ENCODE assay signal across 14 cellular contexts in genomic region chr3:32842531-32842931, GRCh38. TPM values are rescaled to one million over a fixed set of nuclear protein-coding genes. Genes with fewer than 3 reads are reported as not detected.
DNase-seq lines count a peak whose midpoint lies in the region; ATAC-seq and TF ChIP-seq lines count a peak whose summit lies in the region.
"Had no signal": no experiment of that assay in that cellular context is flagged by ENCODE, and none has a peak within 500 bp of the region (broad histone marks: within the 10 kb centered on the region; RNA-seq: fewer than 3 reads in every experiment).

No MANE protein-coding gene starts in this region.

- DNase-seq in cardiac muscle cell (ENCODE audit: low read depth in 1 of 2, low spot score in 1 of 2): no peak
- no peak for DNase-seq in heart left ventricle
- peak; percentile 56 for DNase-seq in upper lobe of right lung
- DNase-seq in activated T-cell treated with anti-CD3 and anti-CD28 coated beads, Interleukin-2, amount 50 U/mL, for 4 hours: no peak
- no peak for DNase-seq in activated CD4-positive, alpha-beta T cell treated with anti-CD3 and anti-CD28 coated beads, Interleukin-2, amount 10 ng/mL, durations not matched to agents 24 days and 14 days
- no peak for DNase-seq in CD8-positive, alpha-beta T cell
- DNase-seq: activated CD4-positive, CD25-positive, alpha-beta regulatory T cell; activated effector memory CD4-positive, alpha-beta T cell treated with anti-CD3 and anti-CD28 coated beads, Interleukin-2, amount 50 U/mL, for 16 hours; NCI-H2029; stimulated activated CD4-positive, alpha-beta T cell treated with anti-CD3 and anti-CD28 coated beads, Interleukin-15, amount 100 ng/mL, for 24 hours had no signal

- H3F3A ChIP-seq in Loucy (ENCODE audit: low read depth): peaks cover 7% of the 10 kb centered on the region

- WGBS in heart left ventricle, 4 donors: 49 to 63% (median 57%) methylated on average over 3 of the region's 3 CpGs
- WGBS in ectodermal cell, 2 experiments: 31 to 34% methylated on average over 3 of the region's 3 CpGs

- no peaks in the 10 kb centered on the region for H4K20me1 ChIP-seq in Loucy (ENCODE audit: insufficient read depth, low read length, poor library complexity, severe bottlenecking)

- peaks cover 7% of the 10 kb centered on the region for H3K4me1 Mint-ChIP-seq in activated T-cell treated with anti-CD3 and anti-CD28 coated beads, Interleukin-2, amount 50 U/mL, for 4 hours (ENCODE audit: low read depth)
- H3K4me1 Mint-ChIP-seq in activated CD4-positive, alpha-beta T cell treated with anti-CD3 and anti-CD28 coated beads, Interleukin-2, amount 10 ng/mL, durations not matched to agents 24 days and 14 days: peaks cover 13% of the 10 kb centered on the region
- peaks cover 12% of the 10 kb centered on the region for H3K4me1 Mint-ChIP-seq in CD8-positive, alpha-beta T cell (ENCODE audit: low read depth)
- H3K4me1 Mint-ChIP-seq: central memory CD8-positive, alpha-beta T cell had no signal

- no peaks in the 10 kb centered on the region for H3K9me2 ChIP-seq in Loucy (replicated peaks; ENCODE audit: low read depth, low read length)

- CTCF ChIA-PET in CD8-positive, alpha-beta T cell (lab: Charles Lee): interaction anchor here (1.0 kb wide), 1 partner anchor 9 kb away, joined by 3 read pairs; no protein-coding TSS in a partner anchor

- no peaks in the 10 kb centered on the region for H3K27me3 ChIP-seq in cardiac muscle cell
- peaks cover 0 to 5% (median 0%) of the 10 kb centered on the region in 9 donors for H3K27me3 ChIP-seq in heart left ventricle
- no peaks in the 10 kb centered on the region for H3K27me3 ChIP-seq in Loucy (ENCODE audit: insufficient read depth, low read length, poor library complexity, severe bottlenecking)
- no peaks in the 10 kb centered on the region for H3K27me3 ChIP-seq in ectodermal cell (ENCODE audit: control insufficient read depth, insufficient read depth, low read length, poor library complexity, severe bottlenecking)
- no peaks in the 10 kb centered on the region for H3K27me3 ChIP-seq in upper lobe of right lung
- H3K27me3 ChIP-seq in CD8-positive, alpha-beta T cell (ENCODE audit: insufficient read depth, low read length): no peaks in the 10 kb centered on the region

- no peak overlapping the region for H3K4me3 ChIP-seq in cardiac muscle cell
- H3K4me3 ChIP-seq in heart left ventricle: no peak overlapping the region
- peak overlapping the region; percentile 56 for H3K4me3 ChIP-seq in Loucy (ENCODE audit: low read length, poor library complexity, severe bottlenecking)
- H3K4me3 ChIP-seq in ectodermal cell (ENCODE audit: insufficient read depth, low read depth, low read length): no peak overlapping the region
- H3K4me3 ChIP-seq in upper lobe of right lung: no peak overlapping the region
- H3K4me3 ChIP-seq in CD8-positive, alpha-beta T cell (ENCODE audit: low read depth, low read length): no peak overlapping the region

- peak overlapping the region; percentile 55 for H3K9ac ChIP-seq in Loucy (ENCODE audit: low read depth, low read length, poor library complexity, severe bottlenecking)

- H3K4me1 ChIP-seq in cardiac muscle cell (ENCODE audit: low read depth) (peaks cover 35% of the 10 kb centered on the region), heart left ventricle (peaks cover 0 to 1% (median 0%) of the 10 kb centered on the region in 12 donors), Loucy (ENCODE audit: insufficient read depth, low read length, poor library complexity, severe bottlenecking) (peaks cover 81% of the 10 kb centered on the region), ectodermal cell (ENCODE audit: control insufficient read depth, insufficient read depth, low read length) (peaks cover 79% of the 10 kb centered on the region), upper lobe of right lung (no peaks in the 10 kb centered on the region)
- no peaks in the 10 kb centered on the region for H3K4me1 ChIP-seq in CD8-positive, alpha-beta T cell (ENCODE audit: insufficient read depth, low read length)

- no peaks in the 10 kb centered on the region for H3K27me3 Mint-ChIP-seq in activated T-cell treated with anti-CD3 and anti-CD28 coated beads, Interleukin-2, amount 50 U/mL, for 4 hours (ENCODE audit: low read depth)
- peaks cover 5% of the 10 kb centered on the region for H3K27me3 Mint-ChIP-seq in activated CD4-positive, alpha-beta T cell treated with anti-CD3 and anti-CD28 coated beads, Interleukin-2, amount 10 ng/mL, durations not matched to agents 24 days and 14 days
- peaks cover 2% of the 10 kb centered on the region for H3K27me3 Mint-ChIP-seq in CD8-positive, alpha-beta T cell (ENCODE audit: low read depth)
- H3K27me3 Mint-ChIP-seq: central memory CD8-positive, alpha-beta T cell had no signal

- H3K27ac Mint-ChIP-seq in activated CD4-positive, alpha-beta T cell treated with anti-CD3 and anti-CD28 coated beads, Interleukin-2, amount 10 ng/mL, durations not matched to agents 24 days and 14 days: no peak overlapping the region
- no peak overlapping the region for H3K27ac Mint-ChIP-seq in CD8-positive, alpha-beta T cell

- H3K27ac ChIP-seq in cardiac muscle cell: peak overlapping the region; percentile 45
- no peak overlapping the region for H3K27ac ChIP-seq in heart left ventricle
- H3K27ac ChIP-seq in ectodermal cell (ENCODE audit: insufficient read depth, low read depth, low read length, poor library complexity, severe bottlenecking): peak overlapping the region; percentile 94
- H3K27ac ChIP-seq in upper lobe of right lung: no peak overlapping the region
- H3K27ac ChIP-seq in CD8-positive, alpha-beta T cell (ENCODE audit: low read depth, low read length): no peak overlapping the region

- H3K9me3 Mint-ChIP-seq in activated T-cell treated with anti-CD3 and anti-CD28 coated beads, Interleukin-2, amount 50 U/mL, for 4 hours: no peaks in the 10 kb centered on the region
- H3K9me3 Mint-ChIP-seq in activated CD4-positive, alpha-beta T cell treated with anti-CD3 and anti-CD28 coated beads, Interleukin-2, amount 10 ng/mL, durations not matched to agents 24 days and 14 days: no peaks in the 10 kb centered on the region
- H3K9me3 Mint-ChIP-seq in CD8-positive, alpha-beta T cell: no peaks in the 10 kb centered on the region
- H3K9me3 Mint-ChIP-seq: central memory CD8-positive, alpha-beta T cell had no signal

- H3K36me3 Mint-ChIP-seq in activated T-cell treated with anti-CD3 and anti-CD28 coated beads, Interleukin-2, amount 50 U/mL, for 4 hours (ENCODE audit: insufficient read depth): no peaks in the 10 kb centered on the region
- no peaks in the 10 kb centered on the region for H3K36me3 Mint-ChIP-seq in activated CD4-positive, alpha-beta T cell treated with anti-CD3 and anti-CD28 coated beads, Interleukin-2, amount 10 ng/mL, durations not matched to agents 24 days and 14 days (ENCODE audit: low read depth)
- H3K36me3 Mint-ChIP-seq in CD8-positive, alpha-beta T cell: no peaks in the 10 kb centered on the region

- H2AFZ ChIP-seq in Loucy (ENCODE audit: low read length): no peak overlapping the region

- POLR2A ChIA-PET in CD8-positive, alpha-beta T cell (lab: Charles Lee): no interaction called here

- TF ChIP-seq CTCF in cardiac muscle cell (IDR thresholded peaks at IDR 0.05; ENCODE audit: low read depth, low read length) (no peak), heart left ventricle (IDR thresholded peaks at IDR 0.05) (no peak), Loucy (conservative IDR thresholded peaks at IDR 0.05; ENCODE audit: low read length) (no peak), upper lobe of right lung (IDR thresholded peaks at IDR 0.05) (no peak)
- TF ChIP-seq CTCF in CD8-positive, alpha-beta T cell (IDR thresholded peaks at IDR 0.05): no peak

- TF ChIP-seq POLR2A in heart left ventricle (IDR thresholded peaks at IDR 0.05): no peak

- peak overlapping the region; percentile 84 for H3K4me2 ChIP-seq in Loucy (ENCODE audit: low read depth, low read length, poor library complexity, severe bottlenecking)

- H3K9me3 ChIP-seq in cardiac muscle cell (ENCODE audit: low read depth) (no peaks in the 10 kb centered on the region), heart left ventricle (no peaks in the 10 kb centered on the region), Loucy (ENCODE audit: insufficient read depth, low read depth, low read length) (no peaks in the 10 kb centered on the region), ectodermal cell (ENCODE audit: control insufficient read depth, low read length) (no peaks in the 10 kb centered on the region), upper lobe of right lung (no peaks in the 10 kb centered on the region)
- H3K9me3 ChIP-seq in CD8-positive, alpha-beta T cell (ENCODE audit: low read length): no peaks in the 10 kb centered on the region

- H3K79me2 ChIP-seq in Loucy (ENCODE audit: insufficient read depth, low read length): peaks cover 92% of the 10 kb centered on the region

- intact Hi-C loops in heart left ventricle (cut with DNase I) (no loop called here), upper lobe of right lung (cut with DNase I) (no loop called here)
- intact Hi-C loops in activated CD4-positive, alpha-beta T cell treated with anti-CD3 and anti-CD28 coated beads, Interleukin-2, amount 10 ng/mL, durations not matched to agents 24 days and 14 days (cut with micrococcal nuclease): no loop called here
- intact Hi-C loops in CD8-positive, alpha-beta T cell (cut with DNase I, micrococcal nuclease): no loop called here

- no peak overlapping the region for H3K4me3 Mint-ChIP-seq in activated T-cell treated with anti-CD3 and anti-CD28 coated beads, Interleukin-2, amount 50 U/mL, for 4 hours
- H3K4me3 Mint-ChIP-seq in activated CD4-positive, alpha-beta T cell treated with anti-CD3 and anti-CD28 coated beads, Interleukin-2, amount 10 ng/mL, durations not matched to agents 24 days and 14 days: no peak overlapping the region
- no peak overlapping the region for H3K4me3 Mint-ChIP-seq in CD8-positive, alpha-beta T cell
- H3K4me3 Mint-ChIP-seq: central memory CD8-positive, alpha-beta T cell had no signal

- ATAC-seq in heart left ventricle (no peak), upper lobe of right lung (no peak)
- ATAC-seq in activated T-cell treated with anti-CD3 and anti-CD28 coated beads, Interleukin-2, amount 50 U/mL, for 4 hours: no peak
- ATAC-seq in CD8-positive, alpha-beta T cell: no peak

- H3K36me3 ChIP-seq in cardiac muscle cell (no peaks in the 10 kb centered on the region), heart left ventricle (no peaks in the 10 kb centered on the region), Loucy (ENCODE audit: insufficient read depth, low read length) (no peaks in the 10 kb centered on the region), ectodermal cell (ENCODE audit: control insufficient read depth, insufficient read depth, low read length) (no peaks in the 10 kb centered on the region), upper lobe of right lung (no peaks in the 10 kb centered on the region)
- H3K36me3 ChIP-seq in CD8-positive, alpha-beta T cell (ENCODE audit: insufficient read depth, low read length): no peaks in the 10 kb centered on the region

RNA-seq across cellular contexts. Expression of gene TRIM71, which starts 24.7 kb away (rescaled TPM):
- total RNA-seq in cardiac muscle cell: 13.9 and 21.8 TPM in 2 replicates
- polyA plus RNA-seq in cardiac muscle cell: 3.3 and 6.8 TPM in 2 replicates
- total RNA-seq in heart left ventricle: under 1 TPM in 2 of 9 donors, not detected in 7; 0.05 TPM
- polyA plus RNA-seq in heart left ventricle: not detected
- polyA plus RNA-seq in ectodermal cell (2013, experiment 1 of 4): 75.5 TPM
- polyA plus RNA-seq in ectodermal cell (2013, experiment 2 of 4): 94.6 TPM
- 44.5 TPM for polyA plus RNA-seq in ectodermal cell (2013, experiment 3 of 4)
- polyA plus RNA-seq in ectodermal cell (2013, experiment 4 of 4): 48.2 TPM
- total RNA-seq in upper lobe of right lung: 2.2 TPM
- total RNA-seq in activated T-cell treated with anti-CD3 and anti-CD28 coated beads, Interleukin-2, amount 50 U/mL, for 4 hours: under 1 TPM; 0.18 to 0.25 (median 0.19) TPM
- total RNA-seq in activated CD4-positive, alpha-beta T cell treated with anti-CD3 and anti-CD28 coated beads, Interleukin-2, amount 10 ng/mL, durations not matched to agents 24 days and 14 days: 0.05 and 0.07 TPM in 2 replicates
- not detected for total RNA-seq in CD8-positive, alpha-beta T cell
- polyA plus RNA-seq: AG04450 had no signal

Comparison
In these comparisons a context has a peak if more than half of its experiments do, and no peak if none do; other contexts are left out.
1. H3K27ac ChIP-seq: peak in cardiac muscle cell (single experiment) and ectodermal cell (single experiment); none in heart left ventricle (0 of 12), upper lobe of right lung (single experiment) and CD8-positive, alpha-beta T cell (single experiment).